In genomic region chr18:77984833-77985232, GRCh38 we compare ENCODE assay signal across 22 cellular contexts.
DNase-seq lines count a peak whose midpoint lies in the region; ATAC-seq, FAIRE-seq and TF ChIP-seq lines count a peak whose summit lies in the region.
"Had no signal": no experiment of that assay in that cellular context is flagged by ENCODE, and none has a peak within 500 bp of the region (broad histone marks: within the 10 kb centered on the region; RNA-seq: fewer than 3 reads in every experiment).

No MANE protein-coding gene starts in this region.

- no peaks in the 10 kb centered on the region for H3K79me2 ChIP-seq in H1 (ENCODE audit: control insufficient read depth in 1 of 2, insufficient read depth in 2 of 2, low read length in 2 of 2)

- no peak overlapping the region for H4K91ac ChIP-seq in H1 (replicated peaks; ENCODE audit: insufficient read length, low read length)

- H3K36me3 ChIP-seq in H1 (ENCODE audit: control insufficient read depth in 2 of 4, insufficient read depth in 4 of 4, low read length in 3 of 4) = no peaks in the 10 kb centered on the region
- H3K36me3 ChIP-seq in naive thymus-derived CD4-positive, alpha-beta T cell (ENCODE audit: control insufficient read depth in 2 of 3, insufficient read depth in 3 of 3, low read length in 3 of 3) = no peaks in the 10 kb centered on the region
- H3K36me3 ChIP-seq: BLaER1 had no signal

- no peaks in the 10 kb centered on the region for H3K27me3 ChIP-seq in H1 (replicated peaks in 1 of 4; ENCODE audit: control insufficient read depth in 3 of 4, extremely low read depth in 1 of 4, insufficient read depth in 3 of 4, low read length in 3 of 4)
- no peaks in the 10 kb centered on the region for H3K27me3 ChIP-seq in naive thymus-derived CD4-positive, alpha-beta T cell (ENCODE audit: control insufficient read depth in 2 of 2, insufficient read depth in 2 of 2, low read length in 2 of 2)
- H3K27me3 ChIP-seq: BLaER1 had no signal

- H3K4me1 Mint-ChIP-seq in stimulated activated naive CD8-positive, alpha-beta T cell treated with anti-CD3 and anti-CD28 coated beads, Interleukin-15, amount 100 ng/mL, for 72 hours = no peaks in the 10 kb centered on the region
- no peaks in the 10 kb centered on the region for H3K4me1 Mint-ChIP-seq in naive thymus-derived CD4-positive, alpha-beta T cell
- H3K4me1 Mint-ChIP-seq: B cell; CD4-positive, CD25-positive, alpha-beta regulatory T cell had no signal

- H3K4ac ChIP-seq in H1 (replicated peaks; ENCODE audit: insufficient read length, low read depth, low read length) = no peak overlapping the region

- H2BK5ac ChIP-seq in H1 (ENCODE audit: low read depth, low read length) = no peak overlapping the region; the same call in 1 of the 2 replicates

- no peak for FAIRE-seq in H1 (lab: Jason Lieb, UNC)
- FAIRE-seq in urothelium cell line (lab: Jason Lieb, UNC) = peak; percentile 98
- FAIRE-seq: GM12878 had no signal

- no peak overlapping the region for H3K4me2 ChIP-seq in H1 (ENCODE audit: insufficient read depth in 1 of 2, low read depth in 2 of 2, low read length in 2 of 2)
- H3K4me2 ChIP-seq: BLaER1 had no signal

- H3K79me1 ChIP-seq in H1 (ENCODE audit: low read depth, low read length) = no peaks in the 10 kb centered on the region

- H3K56ac ChIP-seq in H1 (replicated peaks; ENCODE audit: insufficient read length, low read depth, low read length) = no peak overlapping the region

- no peaks in the 10 kb centered on the region for H3K36me3 Mint-ChIP-seq in naive thymus-derived CD4-positive, alpha-beta T cell
- H3K36me3 Mint-ChIP-seq: CD4-positive, CD25-positive, alpha-beta regulatory T cell; CD8-positive, alpha-beta T cell had no signal

- 94% methylated on average over 8 of the region's 8 CpGs; no CpG with 5 or more reads in 1 of the 2 experiments for WGBS in H1 (ENCODE audit: extremely low coverage in 1 of 2, insufficient coverage in 1 of 2, insufficient read length in 1 of 2, insufficient replicate concordance in 2 of 2, low coverage in 1 of 2, low lambda C conversion rate in 2 of 2, missing lambda C conversion rate in 1 of 2), 2 experiments

- intact Hi-C loops in naive thymus-derived CD4-positive, alpha-beta T cell (cut with micrococcal nuclease) = no loop called here

- no peak for TF ChIP-seq RAD21 in H1 (IDR thresholded peaks at IDR 0.05 in 1 of 2, conservative IDR thresholded peaks at IDR 0.05 in 1 of 2; ENCODE audit: low read depth in 2 of 2, low read length in 2 of 2)

- CTCF ChIA-PET in H1 (lab: Charles Lee; ENCODE audit: partially characterized antibody) = no interaction called here
- CTCF ChIA-PET in naive thymus-derived CD4-positive, alpha-beta T cell (lab: Charles Lee) = no interaction called here

- H3K23me2 ChIP-seq in H1 (ENCODE audit: low read depth, low read length) = no peaks in the 10 kb centered on the region

- H2AFZ ChIP-seq in H1 (ENCODE audit: low read length) = no peak overlapping the region
- H2AFZ ChIP-seq: GM23248 had no signal

- H3K9me3 Mint-ChIP-seq in stimulated activated naive CD8-positive, alpha-beta T cell treated with anti-CD3 and anti-CD28 coated beads, Interleukin-15, amount 100 ng/mL, for 72 hours = peaks cover 4 to 5% of the 10 kb centered on the region in 2 donors
- H3K9me3 Mint-ChIP-seq in naive thymus-derived CD4-positive, alpha-beta T cell = peaks cover 0 to 5% (median 0%) of the 10 kb centered on the region in 11 donors
- H3K9me3 Mint-ChIP-seq: H9 had no signal

- no peak overlapping the region for H3K14ac ChIP-seq in H1 (ENCODE audit: insufficient read length)

- no peak overlapping the region for H3K4me3 ChIP-seq in H1 (ENCODE audit: extremely low read depth in 1 of 4, insufficient read depth in 2 of 4, low read depth in 3 of 4, low read length in 4 of 4)
- H3K4me3 ChIP-seq in naive thymus-derived CD4-positive, alpha-beta T cell (ENCODE audit: low read length) = no peak overlapping the region
- H3K4me3 ChIP-seq: BLaER1, GM12878, GM23248 had no signal

- peaks cover 3% of the 10 kb centered on the region for H3K27me3 Mint-ChIP-seq in stimulated activated naive CD8-positive, alpha-beta T cell treated with anti-CD3 and anti-CD28 coated beads, Interleukin-15, amount 100 ng/mL, for 72 hours
- peaks cover 0 to 7% (median 0%) of the 10 kb centered on the region in 5 donors for H3K27me3 Mint-ChIP-seq in naive thymus-derived CD4-positive, alpha-beta T cell
- H3K27me3 Mint-ChIP-seq: B cell had no signal

- H4K20me1 ChIP-seq in H1 (replicated peaks in 1 of 2; ENCODE audit: control insufficient read depth in 1 of 2, insufficient read depth in 2 of 2, low read length in 2 of 2) = no peaks in the 10 kb centered on the region
- H4K20me1 ChIP-seq: BLaER1 had no signal

- no peak overlapping the region for H2BK20ac ChIP-seq in H1 (ENCODE audit: low read length)

- no peak overlapping the region for H3K27ac Mint-ChIP-seq in stimulated activated naive CD8-positive, alpha-beta T cell treated with anti-CD3 and anti-CD28 coated beads, Interleukin-15, amount 100 ng/mL, for 72 hours
- H3K27ac Mint-ChIP-seq in naive thymus-derived CD4-positive, alpha-beta T cell = no peak overlapping the region
- H3K27ac Mint-ChIP-seq: B cell; CD4-positive, CD25-positive, alpha-beta regulatory T cell; CD8-positive, alpha-beta T cell had no signal

- 0 out of 7 replicates have a peak overlapping the region, but pooled peaks of 1 of the 4 experiments have one; percentile 4 for H3K9ac ChIP-seq in H1 (replicated peaks in 1 of 4; ENCODE audit: extremely low read depth in 1 of 4, low read depth in 3 of 4, low read length in 3 of 4)
- H3K9ac ChIP-seq: BLaER1, GM23248 had no signal

- H3K4me3 Mint-ChIP-seq in stimulated activated naive CD8-positive, alpha-beta T cell treated with anti-CD3 and anti-CD28 coated beads, Interleukin-15, amount 100 ng/mL, for 72 hours = no peak overlapping the region
- H3K4me3 Mint-ChIP-seq in naive thymus-derived CD4-positive, alpha-beta T cell = no peak overlapping the region
- H3K4me3 Mint-ChIP-seq: B cell; CD4-positive, CD25-positive, alpha-beta regulatory T cell; CD8-positive, alpha-beta T cell; H9 had no signal

- H3K4me1 ChIP-seq in H1 (replicated peaks in 1 of 4; ENCODE audit: control insufficient read depth in 3 of 4, insufficient read depth in 4 of 4, low read length in 3 of 4) = peaks cover 0 to 3% (median 0%) of the 10 kb centered on the region in 4 experiments; a peak in 2 of 7 replicates
- H3K4me1 ChIP-seq in naive thymus-derived CD4-positive, alpha-beta T cell (ENCODE audit: control insufficient read depth in 2 of 2, insufficient read depth in 2 of 2, low read length in 2 of 2) = no peaks in the 10 kb centered on the region
- H3K4me1 ChIP-seq: BLaER1, Caco-2 had no signal

- no peak for TF ChIP-seq EP300 in H1 (IDR thresholded peaks at IDR 0.05; ENCODE audit: borderline replicate concordance in 1 of 2, low read depth in 2 of 2, low read length in 2 of 2)

- no peak for TF ChIP-seq CTCF in H1 (IDR thresholded peaks at IDR 0.05; ENCODE audit: control extremely low read depth in 1 of 3, insufficient read depth in 1 of 3, low read depth in 1 of 3, low read length in 3 of 3)

- POLR2A ChIA-PET in H1 (lab: Charles Lee; ENCODE audit: partially characterized antibody) = no interaction called here
- POLR2A ChIA-PET in naive thymus-derived CD4-positive, alpha-beta T cell (lab: Charles Lee) = no interaction called here

- H2BK12ac ChIP-seq in H1 (ENCODE audit: low read depth, low read length) = 0 out of 2 replicates have a peak overlapping the region, but pooled peaks have one; percentile 39

- TF ChIP-seq POLR2A in H1 (IDR thresholded peaks at IDR 0.05; ENCODE audit: control extremely low read depth in 1 of 2, low read depth in 2 of 2, low read length in 2 of 2) = no peak

- H3K9me3 ChIP-seq in H1 (ENCODE audit: insufficient read depth in 2 of 2, low read depth in 1 of 2, low read length in 1 of 2) = no peaks in the 10 kb centered on the region
- H3K9me3 ChIP-seq in naive thymus-derived CD4-positive, alpha-beta T cell (ENCODE audit: control insufficient read depth in 2 of 3, low read length in 3 of 3) = no peaks in the 10 kb centered on the region
- H3K9me3 ChIP-seq: BLaER1, Caco-2 had no signal

- H3K18ac ChIP-seq in H1 (ENCODE audit: extremely low read depth, low read length) = no peak overlapping the region

- no peak overlapping the region for H3K27ac ChIP-seq in H1 (ENCODE audit: low read depth, low read length)
- H3K27ac ChIP-seq in naive thymus-derived CD4-positive, alpha-beta T cell (ENCODE audit: low read depth, low read length) = no peak overlapping the region
- H3K27ac ChIP-seq: BLaER1, C4-2B, GM23248 had no signal

- H2AK5ac ChIP-seq in H1 (ENCODE audit: low read depth, low read length) = peak overlapping the region; percentile 76; the same call in 1 of the 2 replicates

- H3K23ac ChIP-seq in H1 (ENCODE audit: insufficient read length) = no peak overlapping the region

- no peak for DNase-seq in stimulated activated naive CD8-positive, alpha-beta T cell treated with anti-CD3 and anti-CD28 coated beads, Interleukin-15, amount 100 ng/mL, for 72 hours
- DNase-seq in stimulated activated naive CD8-positive, alpha-beta T cell treated with anti-CD3 and anti-CD28 coated beads, Interleukin-15, Interleukin-2, amounts not matched to agents 100 U/mL and 50 U/mL, for 24 hours = no peak
- no peak for DNase-seq in H1 (ENCODE audit: low read depth in 1 of 2, low spot score in 2 of 2)
- DNase-seq in naive thymus-derived CD4-positive, alpha-beta T cell = no peak
- DNase-seq in urothelium cell line (ENCODE audit: low spot score) = no peak
- DNase-seq in 8988T = no peak
- DNase-seq in kidney glomerular epithelial cell (lab: John Stamatoyannopoulos, UW) = no peak
- DNase-seq: Caco-2; CD4-positive, CD25-positive, alpha-beta regulatory T cell; CD8-positive, alpha-beta T cell; DMS 273 treated with DMSO at 0.1 percent for 48 hours; DMS79; EL; GDM1; GM23248; H9 had no signal

- peak; percentile 20 for ATAC-seq in stimulated activated naive CD8-positive, alpha-beta T cell treated with anti-CD3 and anti-CD28 coated beads, Interleukin-15, amount 100 ng/mL, for 72 hours
- no peak for ATAC-seq in stimulated activated naive CD8-positive, alpha-beta T cell treated with anti-CD3 and anti-CD28 coated beads, Interleukin-15, Interleukin-2, amounts not matched to agents 100 U/mL and 50 U/mL, for 24 hours
- ATAC-seq in naive thymus-derived CD4-positive, alpha-beta T cell = peak; percentile 29
- no peak for ATAC-seq in GM19328 (IDR thresholded peaks at IDR 0.05; ENCODE audit: unreplicated experiment)
- ATAC-seq: CD8-positive, alpha-beta T cell; GM12878; HCT116 had no signal

- H4K8ac ChIP-seq in H1 (ENCODE audit: extremely low read depth, insufficient read depth, low read length) = no peak overlapping the region

- no peak overlapping the region for H4K5ac ChIP-seq in H1 (ENCODE audit: insufficient read length, low read depth, low read length)

- H2BK15ac ChIP-seq in H1 (ENCODE audit: low read length) = peak overlapping the region; percentile 95; the same call in 1 of the 2 replicates

- H2BK120ac ChIP-seq in H1 (replicated peaks; ENCODE audit: low read depth, low read length) = no peak overlapping the region

TF ChIP-seq in H1, 55 proteins besides CTCF, POLR2A, EP300 and RAD21 (continues in another document):
- TF ChIP-seq JUND (IDR thresholded peaks at IDR 0.05; ENCODE audit: low read length) (no peak), RNF2 (IDR thresholded peaks at IDR 0.05; ENCODE audit: borderline replicate concordance, low read depth, low read length, missing control alignments, poor library complexity, severe bottlenecking) (no peak), HDAC6 (IDR thresholded peaks at IDR 0.05; ENCODE audit: low read depth, low read length) (no peak), TCF12 (IDR thresholded peaks at IDR 0.05; ENCODE audit: low read depth, low read length) (no peak)

Comparison
In these comparisons a context has a peak if more than half of its experiments do, and no peak if none do; other contexts are left out.
1. ATAC-seq: peak in stimulated activated naive CD8-positive, alpha-beta T cell treated with anti-CD3 and anti-CD28 coated beads, Interleukin-15, amount 100 ng/mL, for 72 hours (single experiment) and naive thymus-derived CD4-positive, alpha-beta T cell (single experiment); none in stimulated activated naive CD8-positive, alpha-beta T cell treated with anti-CD3 and anti-CD28 coated beads, Interleukin-15, Interleukin-2, amounts not matched to agents 100 U/mL and 50 U/mL, for 24 hours (single experiment) and GM19328 (single experiment).